ENCODE assay signal across 16 cellular contexts in genomic region chr12:3184485-3184884, GRCh38.
DNase-seq lines count a peak whose midpoint lies in the region; ATAC-seq and TF ChIP-seq lines count a peak whose summit lies in the region.
"Had no signal": no experiment of that assay in that cellular context is flagged by ENCODE, and none has a peak within 500 bp of the region (broad histone marks: within the 10 kb centered on the region; RNA-seq: fewer than 3 reads in every experiment).

No MANE protein-coding gene starts in this region.

- intact Hi-C loops in Right ventricle myocardium inferior (cut with DNase I) (no loop called here), cardiac septum (cut with DNase I) (no loop called here), ascending aorta (cut with DNase I) (no loop called here)

- no peak overlapping the region for H3K4me3 ChIP-seq in ascending aorta
- no peak overlapping the region for H3K4me3 ChIP-seq in right atrium auricular region
- H3K4me3 ChIP-seq in thoracic aorta = no peak overlapping the region
- H3K4me3 ChIP-seq: SJCRH30 had no signal

- H3K9me3 ChIP-seq in ascending aorta (no peaks in the 10 kb centered on the region), right atrium auricular region (no peaks in the 10 kb centered on the region), thoracic aorta (no peaks in the 10 kb centered on the region)
- H3K9me3 ChIP-seq: SJCRH30 had no signal

- H3K36me3 ChIP-seq in ascending aorta (no peaks in the 10 kb centered on the region), right atrium auricular region (no peaks in the 10 kb centered on the region), thoracic aorta (no peaks in the 10 kb centered on the region)
- H3K36me3 ChIP-seq: SJCRH30 had no signal

- TF ChIP-seq CTCF in ascending aorta (IDR thresholded peaks at IDR 0.05) = no peak
- no peak for TF ChIP-seq CTCF in right atrium auricular region (IDR thresholded peaks at IDR 0.05)
- TF ChIP-seq CTCF in thoracic aorta (IDR thresholded peaks at IDR 0.05) = no peak

- DNase-seq in Right ventricle myocardium inferior (ENCODE audit: missing footprints) (no peak), cardiac septum (ENCODE audit: low spot score) (no peak), ascending aorta (ENCODE audit: low spot score in 2 of 2) (no peak), right atrium auricular region (ENCODE audit: low spot score) (no peak), thoracic aorta (ENCODE audit: low spot score) (no peak), NOMO-1 treated with dmso at 0.1 percent for 144 hours (lab: John Stamatoyannopoulos, UW; ENCODE audit: unreplicated experiment) (no peak), COLO829 (ENCODE audit: low spot score) (no peak)
- no peak for DNase-seq in activated CD4-positive, CD25-positive, alpha-beta regulatory T cell (lab: John Stamatoyannopoulos, UW)
- DNase-seq: 8988T, Kasumi-1, NCI-H1694 treated with DMSO at 0.1 percent for 48 hours, NCI-H2107, NCI-H446 treated with DMSO at 0.1 percent for 48 hours, NCI-H526 treated with DMSO at 0.1 percent for 48 hours, SJCRH30 had no signal

- peaks cover 7 to 25% of the 10 kb centered on the region in 2 donors for H3K4me1 ChIP-seq in ascending aorta
- H3K4me1 ChIP-seq in right atrium auricular region = peaks cover 0 to 62% of the 10 kb centered on the region in 2 donors
- peaks cover 20 to 49% of the 10 kb centered on the region in 2 donors for H3K4me1 ChIP-seq in thoracic aorta (ENCODE audit: control insufficient read depth in 1 of 2, low read depth in 2 of 2)

- H3K27ac ChIP-seq in ascending aorta (peak overlapping the region; percentile 79 to 82), right atrium auricular region (peak overlapping the region; percentile 81 to 91), thoracic aorta (peak overlapping the region; percentile 75 to 89)
- H3K27ac ChIP-seq: C4-2B had no signal

- H3K27me3 ChIP-seq in ascending aorta (no peaks in the 10 kb centered on the region), right atrium auricular region (no peaks in the 10 kb centered on the region), thoracic aorta (replicated peaks; ENCODE audit: insufficient read depth) (no peaks in the 10 kb centered on the region)
- H3K27me3 ChIP-seq: SJCRH30 had no signal

- ATAC-seq in Right ventricle myocardium inferior = peak; percentile 2
- ATAC-seq in thoracic aorta (ENCODE audit: insufficient number of reproducible peaks, low FRiP score, low read depth) = no peak
